ENCODE assay signal across 30 cellular contexts in the genomic region with DNA sequence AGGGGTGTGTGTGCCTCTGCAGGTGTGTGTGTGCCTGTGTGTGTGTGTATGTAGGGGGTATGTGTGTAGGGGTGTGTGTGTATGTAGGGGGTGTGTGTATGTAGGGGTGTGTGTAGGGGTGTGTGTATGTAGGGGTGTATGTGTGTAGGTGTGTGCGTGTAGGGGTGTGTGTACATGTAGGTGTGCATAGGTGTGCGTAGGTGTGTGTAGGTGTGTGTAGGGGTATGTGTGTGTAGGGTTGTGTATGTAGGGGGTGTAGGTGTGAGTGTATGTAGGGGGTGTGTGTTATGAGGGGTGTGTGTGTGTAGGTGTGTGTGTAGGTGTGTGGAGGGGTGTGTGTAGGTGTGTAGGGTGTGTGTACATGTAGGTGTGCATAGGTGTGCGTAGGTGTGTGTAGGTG. TPM values are rescaled to one million over a fixed set of nuclear protein-coding genes. Genes with fewer than 3 reads are reported as not detected.
"Had no signal": no experiment of that assay in that cellular context is flagged by ENCODE, and none has a peak within 500 bp of the region (broad histone marks: within the 10 kb centered on the region; RNA-seq: fewer than 3 reads in every experiment).

No MANE protein-coding gene starts in this region.

- H3K27me3 ChIP-seq: ascending aorta, body of pancreas, MG63, Peyer's patch had no signal

- H3K4me1 Mint-ChIP-seq: activated naive CD8-positive, alpha-beta T cell treated with anti-CD3 and anti-CD28 coated beads, Interleukin-2, amount 50 U/mL, for 24 hours; WTC11 had no signal

- ATAC-seq: activated naive CD4-positive, alpha-beta T cell treated with anti-CD3 and anti-CD28 coated beads, Interleukin-2, amount 50 U/mL, for 72 hours; activated naive CD8-positive, alpha-beta T cell treated with anti-CD3 and anti-CD28 coated beads, Interleukin-2, amount 50 U/mL, for 24 hours; body of pancreas; SK-N-SH treated with all-trans-retinoic acid at 6 μM for 48 hours; WTC11 had no signal

- H3K9me3 Mint-ChIP-seq: activated naive CD8-positive, alpha-beta T cell treated with anti-CD3 and anti-CD28 coated beads, Interleukin-2, amount 50 U/mL, for 24 hours had no signal

- H3K9me3 ChIP-seq: ascending aorta, body of pancreas, MG63, Peyer's patch, SJSA1 had no signal

- DNase-seq: activated CD4-positive, alpha-beta T cell treated with anti-CD3 and anti-CD28 coated beads for 48 hours; activated CD4-positive, alpha-beta T cell treated with anti-CD3 and anti-CD28 coated beads, Interleukin-2, amount 50 U/mL, for 4 hours; activated CD4-positive, CD25-positive, alpha-beta regulatory T cell treated with anti-CD3 and anti-CD28 coated beads, Interleukin-2, amount 50 U/mL, for 72 hours; activated CD8-positive, alpha-beta memory T cell treated with anti-CD3 and anti-CD28 coated beads, Interleukin-2, amount 50 U/mL, for 48 hours; activated CD8-positive, alpha-beta T cell treated with anti-CD3 and anti-CD28 coated beads, Interleukin-2, amount 10 ng/mL, durations not matched to agents 7 days and 5 days; activated naive CD8-positive, alpha-beta T cell treated with anti-CD3 and anti-CD28 coated beads, Interleukin-2, amount 50 U/mL, for 24 hours; activated T-cell treated with anti-CD3 and anti-CD28 coated beads, Interleukin-2, amount 50 U/mL, for 1 hour; amniotic stem cell; body of pancreas; MG63; MV-4-11; NCI-H1092 treated with DMSO at 0.1 percent for 48 hours; NCI-H1417 treated with DMSO at 0.1 percent for 48 hours; NCI-H1694; NCI-H2029; NCI-H2107; NCI-H2171 treated with DMSO at 0.1 percent for 48 hours; NCI-H345; NCI-H510A; NCI-H526 treated with DMSO at 0.1 percent for 48 hours; Peyer's patch; Right ventricle myocardium superior; SW 1271; T-helper 9 cell had no signal

- H3K4me1 ChIP-seq: ascending aorta, body of pancreas, Peyer's patch, SJSA1 had no signal

- H3K36me3 ChIP-seq: ascending aorta, MG63, Peyer's patch, SJSA1 had no signal

- H3K4me3 Mint-ChIP-seq: activated CD8-positive, alpha-beta T cell treated with anti-CD3 and anti-CD28 coated beads, Interleukin-2, amount 10 ng/mL, durations not matched to agents 7 days and 5 days; activated naive CD8-positive, alpha-beta T cell treated with anti-CD3 and anti-CD28 coated beads, Interleukin-2, amount 50 U/mL, for 24 hours; WTC11 had no signal

- H3K27ac ChIP-seq: ascending aorta, body of pancreas, Peyer's patch, RWPE1, SJSA1 had no signal

- H3K36me3 Mint-ChIP-seq: activated naive CD4-positive, alpha-beta T cell treated with anti-CD3 and anti-CD28 coated beads, Interleukin-2, amount 50 U/mL, for 72 hours; WTC11 had no signal

- H3K27ac Mint-ChIP-seq: activated CD8-positive, alpha-beta T cell treated with anti-CD3 and anti-CD28 coated beads, Interleukin-2, amount 10 ng/mL, durations not matched to agents 7 days and 5 days; activated naive CD8-positive, alpha-beta T cell treated with anti-CD3 and anti-CD28 coated beads, Interleukin-2, amount 50 U/mL, for 24 hours; WTC11 had no signal

- H3K4me3 ChIP-seq: ascending aorta, body of pancreas, MG63, Peyer's patch, SJSA1 had no signal

RNA-seq across cellular contexts. Expression of a gene that starts 51.6 kb away (rescaled TPM):
- total RNA-seq: activated CD8-positive, alpha-beta T cell treated with anti-CD3 and anti-CD28 coated beads, Interleukin-2, amount 10 ng/mL, durations not matched to agents 7 days and 5 days; SJSA1 had no signal
